Comparison of ENCODE assay signal across 31 cellular contexts in the genomic region with DNA sequence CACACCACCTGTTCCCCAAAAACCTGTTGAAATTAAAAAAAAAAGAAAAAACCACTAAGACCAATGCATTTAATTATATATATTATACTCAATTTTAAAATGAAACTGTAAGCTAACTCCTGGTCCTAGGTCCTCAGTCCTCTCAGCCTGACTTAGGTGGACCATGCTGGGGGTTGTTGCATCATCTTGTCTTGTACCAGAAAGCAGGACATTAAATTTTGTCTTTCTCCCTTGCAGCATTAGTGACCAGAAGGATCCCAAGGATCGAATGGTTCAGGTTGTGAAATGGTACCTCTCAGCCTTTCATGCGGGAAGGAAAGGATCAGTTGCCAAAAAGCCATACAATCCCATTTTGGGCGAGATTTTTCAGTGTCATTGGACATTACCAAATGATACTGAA.
"Had no signal": no experiment of that assay in that cellular context is flagged by ENCODE, and none has a peak within 500 bp of the region (broad histone marks: within the 10 kb centered on the region; RNA-seq: fewer than 3 reads in every experiment).

No MANE protein-coding gene starts in this region.

- DNase-seq: activated B cell treated with CpG ODN at 0.5 μM for 24 hours; activated CD4-positive, alpha-beta T cell treated with anti-CD3 and anti-CD28 coated beads for 48 hours; activated CD4-positive, alpha-beta T cell treated with anti-CD3 and anti-CD28 coated beads, Interleukin-2, amount 50 U/mL, for 1 hour; activated CD4-positive, alpha-beta T cell treated with anti-CD3 and anti-CD28 coated beads, Interleukin-2, amount 50 U/mL, for 48 hours; activated CD8-positive, alpha-beta memory T cell treated with anti-CD3 and anti-CD28 coated beads for 24 hours; activated CD8-positive, alpha-beta T cell treated with anti-CD3 and anti-CD28 coated beads for 36 hours; activated effector memory CD4-positive, alpha-beta T cell treated with anti-CD3 and anti-CD28 coated beads, Interleukin-2, amount 50 U/mL, for 16 hours; activated naive CD4-positive, alpha-beta T cell treated with anti-CD3 and anti-CD28 coated beads for 36 hours; activated naive CD8-positive, alpha-beta T cell treated with anti-CD3 and anti-CD28 coated beads for 36 hours; activated naive CD8-positive, alpha-beta T cell treated with anti-CD3 and anti-CD28 coated beads, Interleukin-2, amount 50 U/mL, for 24 hours; activated T-cell treated with anti-CD3 and anti-CD28 coated beads, Interleukin-2, amount 50 U/mL, for 4 hours; adrenal gland; amygdala; aorta; body of pancreas; caudate nucleus; cerebellar nuclear complex; colonic mucosa; effector CD8-positive, alpha-beta T cell; esophagus squamous epithelium; foreskin melanocyte; T-cell; T1000; WERI-Rb-1 had no signal

- H3K27me3 Mint-ChIP-seq: activated B cell treated with CpG ODN at 0.5 μM for 24 hours; activated CD8-positive, alpha-beta T cell treated with anti-CD3 and anti-CD28 coated beads for 36 hours; activated naive CD4-positive, alpha-beta T cell treated with anti-CD3 and anti-CD28 coated beads, Interleukin-2, amount 50 U/mL, for 24 hours; activated naive CD8-positive, alpha-beta T cell treated with anti-CD3 and anti-CD28 coated beads for 36 hours; activated naive CD8-positive, alpha-beta T cell treated with anti-CD3 and anti-CD28 coated beads, Interleukin-2, amount 50 U/mL, for 24 hours; T-cell had no signal

- H3K4me1 ChIP-seq: adrenal gland, body of pancreas, colonic mucosa, esophagus squamous epithelium, gastroesophageal sphincter had no signal

- H3K27ac ChIP-seq: adrenal gland, body of pancreas, colonic mucosa, epithelial cell of prostate, esophagus squamous epithelium, gastroesophageal sphincter, WERI-Rb-1 had no signal

- H3K9me3 Mint-ChIP-seq: activated B cell treated with CpG ODN at 0.5 μM for 24 hours; activated CD8-positive, alpha-beta T cell treated with anti-CD3 and anti-CD28 coated beads for 36 hours; activated naive CD4-positive, alpha-beta T cell treated with anti-CD3 and anti-CD28 coated beads for 36 hours; activated naive CD4-positive, alpha-beta T cell treated with anti-CD3 and anti-CD28 coated beads, Interleukin-2, amount 50 U/mL, for 24 hours; activated naive CD8-positive, alpha-beta T cell treated with anti-CD3 and anti-CD28 coated beads for 36 hours; activated naive CD8-positive, alpha-beta T cell treated with anti-CD3 and anti-CD28 coated beads, Interleukin-2, amount 50 U/mL, for 24 hours; activated T-cell treated with anti-CD3 and anti-CD28 coated beads, Interleukin-2, amount 50 U/mL, for 4 hours; activated T-helper 2 cell treated with anti-CD3 and anti-CD28 coated beads, Interferon-gamma antibody, Interleukin-2, Interleukin-4, amounts not matched to agents 10 μg/mL and 5 μg/mL and 100 μg/mL, durations not matched to agents 14 hours and 24 hours and 36 hours; T-cell; T-helper 1 cell treated with Interleukin-12 subunit alpha and Interleukin-12 subunit beta and Interleukin-4 antibody, amounts not matched to agents 30 μg/mL and 1 μg/mL, for 36 hours; T-helper 2 cell treated with Interferon-gamma antibody and Interleukin-4, amounts not matched to agents 5 μg/mL and 100 μg/mL, for 36 hours had no signal

- H3K27me3 ChIP-seq: adrenal gland, body of pancreas, colonic mucosa, esophagus squamous epithelium, gastroesophageal sphincter had no signal

- H3K27ac Mint-ChIP-seq: activated B cell treated with CpG ODN at 0.5 μM for 24 hours; activated CD8-positive, alpha-beta T cell treated with anti-CD3 and anti-CD28 coated beads for 36 hours; activated naive CD4-positive, alpha-beta T cell treated with anti-CD3 and anti-CD28 coated beads for 36 hours; activated naive CD8-positive, alpha-beta T cell treated with anti-CD3 and anti-CD28 coated beads for 36 hours; activated naive CD8-positive, alpha-beta T cell treated with anti-CD3 and anti-CD28 coated beads, Interleukin-2, amount 50 U/mL, for 24 hours; activated T-helper 2 cell treated with anti-CD3 and anti-CD28 coated beads, Interferon-gamma antibody, Interleukin-2, Interleukin-4, amounts not matched to agents 10 μg/mL and 5 μg/mL and 100 μg/mL, durations not matched to agents 14 hours and 24 hours and 36 hours; T-helper 1 cell treated with Interleukin-12 subunit alpha and Interleukin-12 subunit beta and Interleukin-4 antibody, amounts not matched to agents 30 μg/mL and 1 μg/mL, for 36 hours; T-helper 2 cell treated with Interferon-gamma antibody and Interleukin-4, amounts not matched to agents 5 μg/mL and 100 μg/mL, for 36 hours had no signal

- H3K9me3 ChIP-seq: adrenal gland, body of pancreas, colonic mucosa, esophagus squamous epithelium, gastroesophageal sphincter had no signal

- H3K36me3 ChIP-seq: colonic mucosa had no signal

- H3K4me3 Mint-ChIP-seq: activated B cell treated with CpG ODN at 0.5 μM for 24 hours; activated CD8-positive, alpha-beta T cell treated with anti-CD3 and anti-CD28 coated beads for 36 hours; activated naive CD4-positive, alpha-beta T cell treated with anti-CD3 and anti-CD28 coated beads for 36 hours; activated naive CD4-positive, alpha-beta T cell treated with anti-CD3 and anti-CD28 coated beads, Interleukin-2, amount 50 U/mL, for 24 hours; activated naive CD8-positive, alpha-beta T cell treated with anti-CD3 and anti-CD28 coated beads for 36 hours; activated naive CD8-positive, alpha-beta T cell treated with anti-CD3 and anti-CD28 coated beads, Interleukin-2, amount 50 U/mL, for 24 hours; activated T-cell treated with anti-CD3 and anti-CD28 coated beads, Interleukin-2, amount 50 U/mL, for 4 hours; T-cell; T-helper 1 cell treated with Interleukin-12 subunit alpha and Interleukin-12 subunit beta and Interleukin-4 antibody, amounts not matched to agents 30 μg/mL and 1 μg/mL, for 36 hours; T-helper 2 cell treated with Interferon-gamma antibody and Interleukin-4, amounts not matched to agents 5 μg/mL and 100 μg/mL, for 36 hours had no signal

- H3K4me3 ChIP-seq: adrenal gland, body of pancreas, colonic mucosa, esophagus squamous epithelium, gastroesophageal sphincter had no signal

- ATAC-seq: activated CD4-positive, CD25-positive, alpha-beta regulatory T cell treated with anti-CD3 and anti-CD28 coated beads, Interleukin-2, amount 50 U/mL, for 24 hours; activated CD8-positive, alpha-beta T cell treated with anti-CD3 and anti-CD28 coated beads for 36 hours; activated naive CD8-positive, alpha-beta T cell treated with anti-CD3 and anti-CD28 coated beads, Interleukin-2, amount 50 U/mL, for 24 hours; activated T-cell treated with anti-CD3 and anti-CD28 coated beads, Interleukin-2, amount 50 U/mL, for 4 hours; body of pancreas; gastroesophageal sphincter; T-cell had no signal
